8 cellular contexts compared by ENCODE assay signal in genomic region chr1:2227341-2228156, GRCh38. TPM values are rescaled to one million over a fixed set of nuclear protein-coding genes. Genes with fewer than 3 reads are reported as not detected.
A peak's percentile ranks its signal among the peaks of the same experiment; 100 is the strongest.
DNase-seq lines count a peak whose midpoint lies in the region; ATAC-seq, FAIRE-seq and TF ChIP-seq lines count a peak whose summit lies in the region.

No MANE protein-coding gene starts in this region.

- DNase-seq in Calu3 (peak; percentile 95), HTR-8/SVneo (ENCODE audit: insufficient read length, low spot score) (peak; percentile 92), NT2/D1 (ENCODE audit: low read depth, low spot score) (peak; percentile 84)
- peak; percentile 79 for DNase-seq in activated CD8-positive, alpha-beta memory T cell treated with anti-CD3 and anti-CD28 coated beads, Interleukin-2, amount 50 U/mL, for 24 hours (ENCODE audit: extremely low read depth)
- peak; percentile 83 for DNase-seq in stimulated activated CD8-positive, alpha-beta memory T cell treated with anti-CD3 and anti-CD28 coated beads, Interleukin-15, amount 100 ng/mL, for 1 hour (ENCODE audit: low read depth)

- no peak for TF ChIP-seq CTCF in Calu3 (IDR thresholded peaks at IDR 0.05; ENCODE audit: unreplicated experiment)

- peaks cover 49% of the 10 kb centered on the region for H3K36me3 Mint-ChIP-seq in Calu3 (ENCODE audit: insufficient read depth, unreplicated experiment)

- FAIRE-seq in HTR-8/SVneo (lab: Jason Lieb, UNC): peak; percentile 96

- 0% methylated on average over 97 of the region's 130 CpGs for WGBS in mesodermal cell (ENCODE audit: insufficient coverage in 2 of 2), 2 experiments

- H3K9me3 Mint-ChIP-seq in Calu3 (ENCODE audit: low read depth, unreplicated experiment): no peaks in the 10 kb centered on the region

- peak; percentile 85 for ATAC-seq in GM21390 (IDR thresholded peaks at IDR 0.05; ENCODE audit: unreplicated experiment)

- H3K9me3 ChIP-seq in NT2/D1 (ENCODE audit: insufficient read depth, low read length) (no peaks in the 10 kb centered on the region), endocrine pancreas (ENCODE audit: control insufficient read depth, low read length) (no peaks in the 10 kb centered on the region), mesodermal cell (ENCODE audit: control insufficient read depth, low read length) (no peaks in the 10 kb centered on the region)

- CTCF ChIA-PET in Calu3 (lab: Charles Lee): interaction anchor here (0.6 kb wide), 1 partner anchor 28 kb away, joined by 3 read pairs; no protein-coding TSS in a partner anchor

- peaks cover 13% of the 10 kb centered on the region for H3K4me1 Mint-ChIP-seq in Calu3 (ENCODE audit: low read depth, unreplicated experiment)

- peaks cover 8% of the 10 kb centered on the region for H3K27me3 ChIP-seq in NT2/D1 (ENCODE audit: insufficient read depth, insufficient read length)
- no peaks in the 10 kb centered on the region for H3K27me3 ChIP-seq in endocrine pancreas (ENCODE audit: control insufficient read depth, insufficient read depth, low read length)

- H3K27ac ChIP-seq in mesodermal cell (ENCODE audit: low read depth, low read length, severe bottlenecking): peak overlapping the region; percentile 95

- H3K4me1 ChIP-seq in NT2/D1 (ENCODE audit: insufficient read depth, insufficient read length): peaks cover 18% of the 10 kb centered on the region
- H3K4me1 ChIP-seq in endocrine pancreas (ENCODE audit: control insufficient read depth, insufficient read depth, low read length): no peaks in the 10 kb centered on the region
- H3K4me1 ChIP-seq in mesodermal cell (ENCODE audit: control insufficient read depth, insufficient read depth, low read length, poor library complexity, severe bottlenecking): peaks cover 20% of the 10 kb centered on the region

- no peak overlapping the region for H3K27ac Mint-ChIP-seq in Calu3 (ENCODE audit: unreplicated experiment)

- BruUV-seq in Calu3 (replicated peaks; lab: Mats Ljungman, UMichigan): no TSS peak

- H3K36me3 ChIP-seq in NT2/D1 (ENCODE audit: insufficient read depth, insufficient read length, low read length) (peaks cover 34% of the 10 kb centered on the region), endocrine pancreas (ENCODE audit: control insufficient read depth, insufficient read depth, low read length) (no peaks in the 10 kb centered on the region), mesodermal cell (ENCODE audit: control insufficient read depth, insufficient read depth, low read length) (peaks cover 28% of the 10 kb centered on the region)

- H3K9ac ChIP-seq in NT2/D1 (ENCODE audit: insufficient read length, low read depth) (peak overlapping the region; percentile 92), endocrine pancreas (ENCODE audit: control insufficient read depth, insufficient read depth, low read length) (peak overlapping the region; percentile 85)

- H3K27me3 Mint-ChIP-seq in Calu3 (ENCODE audit: unreplicated experiment): no peaks in the 10 kb centered on the region

- intact Hi-C loops in Calu3 (cut with micrococcal nuclease; ENCODE audit: unreplicated experiment): no loop called here

- H3K4me3 Mint-ChIP-seq in Calu3 (ENCODE audit: low read depth, unreplicated experiment): peak overlapping the region; percentile 59

- H3K4me3 ChIP-seq in NT2/D1 (ENCODE audit: insufficient read length, low read depth) (peak overlapping the region; percentile 76), endocrine pancreas (ENCODE audit: control insufficient read depth, insufficient read depth, low read length) (no peak overlapping the region), mesodermal cell (ENCODE audit: extremely low read depth, insufficient read depth, low read length, poor library complexity, severe bottlenecking) (peak overlapping the region; percentile 56)

RNA-seq across cellular contexts. Expression of gene SKI, which starts 0.6 kb away (rescaled TPM):
- total RNA-seq in Calu3 (2022): 32.8 and 33.8 TPM in 2 replicates
- 38.8 TPM for polyA plus RNA-seq in mesodermal cell (2013, experiment 1 of 2)
- polyA plus RNA-seq in mesodermal cell (2013, experiment 2 of 2): 30.8 TPM

RNA-seq across cellular contexts. Expression of gene FAAP20, which starts 33.0 kb away (rescaled TPM):
- 36.3 and 42.9 TPM in 2 replicates for total RNA-seq in Calu3 (2022)
- 106 TPM for polyA plus RNA-seq in mesodermal cell (2013, experiment 1 of 2)
- 81.5 TPM for polyA plus RNA-seq in mesodermal cell (2013, experiment 2 of 2)
